8 cellular contexts compared by ENCODE assay signal in genomic region chr19:58380736-58381459, GRCh38. TPM values are rescaled to one million over a fixed set of nuclear protein-coding genes. Genes with fewer than 3 reads are reported as not detected.
DNase-seq lines count a peak whose midpoint lies in the region; ATAC-seq, FAIRE-seq and TF ChIP-seq lines count a peak whose summit lies in the region.

Gene ZNF837 (minus strand): TSS chr19:58381030. CDS start chr19:58369332, 11,698 bp downstream.

- peak within 1 kb of the TSS; percentile 78 for H3K4me3 ChIP-seq in WI38 (ENCODE audit: low read depth, low read length)
- H3K4me3 ChIP-seq in bronchial epithelial cell (ENCODE audit: low read depth, low read length), result peak within 1 kb of the TSS; percentile 51
- H3K4me3 ChIP-seq in iPS-20b (ENCODE audit: low read length), result peak within 1 kb of the TSS; percentile 84
- peak within 1 kb of the TSS; percentile 90 to 94 (median 90) for H3K4me3 ChIP-seq in skeletal muscle tissue (ENCODE audit: low read length in 3 of 3)

- DNase-seq in AG08395 (ENCODE audit: low spot score) (peak; percentile 99), NCI-H2227 (lab: John Stamatoyannopoulos, UW; ENCODE audit: unreplicated experiment) (peak; percentile 100), bronchial epithelial cell (ENCODE audit: low read depth) (peak; percentile 100)

- H3K27me3 ChIP-seq in bronchial epithelial cell (ENCODE audit: control insufficient read depth, insufficient read depth, low read length) (no peaks in the 10 kb centered on the region), iPS-20b (ENCODE audit: insufficient read depth, low read length) (no peaks in the 10 kb centered on the region), skeletal muscle tissue (ENCODE audit: control insufficient read depth in 3 of 3, insufficient read depth in 3 of 3, low read length in 3 of 3) (no peaks in the 10 kb centered on the region)

- TF ChIP-seq CTCF in WI38 (IDR thresholded peaks at IDR 0.05; ENCODE audit: low read depth, low read length), result no peak
- no peak for TF ChIP-seq CTCF in bronchial epithelial cell (IDR thresholded peaks at IDR 0.05; ENCODE audit: insufficient read depth, low read length, severe bottlenecking)

- H3K9me3 ChIP-seq in iPS-20b (ENCODE audit: insufficient read depth, low read depth, low read length) (no peaks in the 10 kb centered on the region), skeletal muscle tissue (ENCODE audit: control insufficient read depth in 3 of 3, low read length in 3 of 3) (no peaks in the 10 kb centered on the region)

- peak; percentile 85 for ATAC-seq in GM18909 (IDR thresholded peaks at IDR 0.05; ENCODE audit: poor library complexity, unreplicated experiment)
- peak; percentile 81 for ATAC-seq in HG03159 (IDR thresholded peaks at IDR 0.05; ENCODE audit: unreplicated experiment)

- H3K4me1 ChIP-seq in iPS-20b (ENCODE audit: insufficient read depth, low read length) (peaks cover 5% of the 10 kb centered on the region; the same call in 1 of the 2 replicates), skeletal muscle tissue (ENCODE audit: control insufficient read depth in 3 of 3, insufficient read depth in 3 of 3, low read length in 3 of 3) (peaks cover 31 to 39% (median 37%) of the 10 kb centered on the region in 3 donors)

- H3K27ac ChIP-seq in iPS-20b (ENCODE audit: low read length) (peak within 1 kb of the TSS; percentile 42), skeletal muscle tissue (ENCODE audit: low read depth, low read length) (peak within 1 kb of the TSS; percentile 85)

- H3K36me3 ChIP-seq in bronchial epithelial cell (ENCODE audit: control insufficient read depth, insufficient read depth, low read length), result no peaks in the 10 kb centered on the region
- no peaks in the 10 kb centered on the region for H3K36me3 ChIP-seq in iPS-20b (ENCODE audit: insufficient read depth, low read depth, low read length)
- no peaks in the 10 kb centered on the region for H3K36me3 ChIP-seq in skeletal muscle tissue (ENCODE audit: control insufficient read depth in 3 of 3, insufficient read depth in 3 of 3, low read length in 3 of 3)

- peak; percentile 92 for FAIRE-seq in bronchial epithelial cell (lab: Jason Lieb, UNC)

- H3K9ac ChIP-seq in iPS-20b (ENCODE audit: low read depth, low read length) (peak within 1 kb of the TSS; percentile 80), skeletal muscle tissue (ENCODE audit: low read depth in 1 of 3, low read length in 3 of 3) (peak within 1 kb of the TSS; percentile 83 to 94 (median 89))

RNA-seq across cellular contexts. Expression of gene ZNF837, which starts in this region (rescaled TPM):
- total RNA-seq in bronchial epithelial cell (2.4 and 2.6 TPM in 2 replicates), skeletal muscle tissue (0.52 TPM)

Comparison
In these comparisons a context has a peak if more than half of its experiments do, and no peak if none do; other contexts are left out.
1. Peak in every context shown above with its lines: DNase-seq, ATAC-seq, H3K4me3 ChIP-seq and H3K27ac ChIP-seq.